10 cellular contexts compared by ENCODE assay signal in genomic region chr3:57006048-57006709, GRCh38. TPM values are rescaled to one million over a fixed set of nuclear protein-coding genes. Genes with fewer than 3 reads are reported as not detected.
DNase-seq lines count a peak whose midpoint lies in the region; ATAC-seq, FAIRE-seq and TF ChIP-seq lines count a peak whose summit lies in the region.
"Had no signal": no experiment of that assay in that cellular context is flagged by ENCODE, and none has a peak within 500 bp of the region (broad histone marks: within the 10 kb centered on the region; RNA-seq: fewer than 3 reads in every experiment).

No MANE protein-coding gene starts in this region.

- ATAC-seq in RWPE2 (ENCODE audit: low read depth) (no peak), GM19397 (IDR thresholded peaks at IDR 0.05; ENCODE audit: unreplicated experiment) (no peak), sciatic nerve (no peak), GM18517 (IDR thresholded peaks at IDR 0.05; ENCODE audit: unreplicated experiment) (no peak)

- H3K4me3 ChIP-seq in RWPE2 (ENCODE audit: severe bottlenecking) (no peak overlapping the region), kidney (ENCODE audit: low read length in 2 of 2) (no peak overlapping the region), tibial nerve (no peak overlapping the region)
- H3K4me3 ChIP-seq: SK-N-MC had no signal

- H3K9ac ChIP-seq in kidney (ENCODE audit: low read length in 2 of 2): peak overlapping the region; percentile 31 to 56

- TF ChIP-seq POLR2A in tibial nerve (IDR thresholded peaks at IDR 0.05): no peak

- WGBS in tibial nerve, 2 donors: 77 to 83% methylated on average over 12 of the region's 12 CpGs

- DNase-seq in NCI-H146 (lab: John Stamatoyannopoulos, UW): peak; percentile 85
- DNase-seq in RWPE2 (ENCODE audit: low spot score): no peak
- DNase-seq in kidney: no peak
- no peak for DNase-seq in tibial nerve (ENCODE audit: low spot score in 2 of 2)
- no peak for DNase-seq in sciatic nerve (ENCODE audit: low spot score)
- DNase-seq: activated CD4-positive, alpha-beta T cell treated with anti-CD3 and anti-CD28 coated beads, Interleukin-2, amount 50 U/mL, for 4 hours had no signal

- TF ChIP-seq CTCF in RWPE2 (IDR thresholded peaks at IDR 0.05; ENCODE audit: poor library complexity, severe bottlenecking): no peak
- TF ChIP-seq CTCF in kidney (IDR thresholded peaks at IDR 0.05; ENCODE audit: borderline replicate concordance, extremely low read depth, insufficient read depth): no peak
- TF ChIP-seq CTCF in tibial nerve (IDR thresholded peaks at IDR 0.05): no peak

- no peaks in the 10 kb centered on the region for H3K9me3 ChIP-seq in RWPE2 (ENCODE audit: severe bottlenecking)
- H3K9me3 ChIP-seq in kidney (ENCODE audit: control insufficient read depth in 1 of 2, low read length in 2 of 2): no peaks in the 10 kb centered on the region
- H3K9me3 ChIP-seq in tibial nerve: peaks cover 0 to 6% (median 0%) of the 10 kb centered on the region in 4 donors

- no peak for FAIRE-seq in kidney (lab: Jason Lieb, UNC)

- peaks cover 35% of the 10 kb centered on the region for H3K4me1 ChIP-seq in RWPE2 (ENCODE audit: insufficient read depth, poor library complexity, severe bottlenecking)
- peaks cover 16 to 19% of the 10 kb centered on the region in 2 donors for H3K4me1 ChIP-seq in kidney (ENCODE audit: control insufficient read depth in 1 of 2, insufficient read depth in 1 of 2, low read depth in 1 of 2, low read length in 2 of 2)
- H3K4me1 ChIP-seq in tibial nerve: peaks cover 0 to 39% (median 20%) of the 10 kb centered on the region in 4 donors

- intact Hi-C loops in kidney (cut with DNase I): no loop called here
- intact Hi-C loops in sciatic nerve (cut with DNase I): no loop called here

- H3K27me3 ChIP-seq in RWPE2 (ENCODE audit: insufficient read depth, poor library complexity, severe bottlenecking) (no peaks in the 10 kb centered on the region), tibial nerve (no peaks in the 10 kb centered on the region)

- TF ChIP-seq EP300 in tibial nerve (IDR thresholded peaks at IDR 0.05): no peak

- H3K36me3 ChIP-seq in RWPE2 (ENCODE audit: low read depth): no peaks in the 10 kb centered on the region
- H3K36me3 ChIP-seq in kidney (ENCODE audit: control insufficient read depth in 1 of 2, insufficient read depth in 2 of 2, low read length in 2 of 2): no peaks in the 10 kb centered on the region
- H3K36me3 ChIP-seq in tibial nerve: no peaks in the 10 kb centered on the region

- peak overlapping the region; percentile 90 for H3K27ac ChIP-seq in RWPE2 (ENCODE audit: poor library complexity, severe bottlenecking)
- peak overlapping the region; percentile 64 to 90 for H3K27ac ChIP-seq in kidney (ENCODE audit: low read depth in 2 of 2, low read length in 2 of 2)
- H3K27ac ChIP-seq in tibial nerve: peak overlapping the region in 3 of 4 donors; percentile 32 to 88 (median 77)
- H3K27ac ChIP-seq: SK-N-MC had no signal

RNA-seq across cellular contexts. Expression of gene SPATA12, which starts 54.3 kb away (rescaled TPM):
- total RNA-seq in kidney (not detected), tibial nerve (not detected), sciatic nerve (not detected)
- polyA plus RNA-seq in kidney (ENCODE audit: insufficient read depth, low read depth, low replicate concordance): not detected
- total RNA-seq: omental fat pad had no signal
